In genomic region chr18:28684746-28685145, GRCh38 we compare ENCODE assay signal across 2 cellular contexts.
TF ChIP-seq lines count a peak whose summit lies in the region.

No MANE protein-coding gene starts in this region.

TF ChIP-seq in IMR-90, 13 proteins besides CTCF, POLR2A, EP300 and RAD21:
- no peak for TF ChIP-seq RFX5 (IDR thresholded peaks at IDR 0.05; ENCODE audit: low read depth, low read length)
- no peak for TF ChIP-seq MAZ (IDR thresholded peaks at IDR 0.05; ENCODE audit: borderline replicate concordance, low read depth, low read length)
- TF ChIP-seq SMC3 (IDR thresholded peaks at IDR 0.05; ENCODE audit: low read depth, low read length), result no peak
- no peak for TF ChIP-seq NFE2L2 (IDR thresholded peaks at IDR 0.05; ENCODE audit: low read depth, low read length)
- no peak for TF ChIP-seq MAFK (IDR thresholded peaks at IDR 0.05; ENCODE audit: low read depth, low read length)
- TF ChIP-seq USF2 (IDR thresholded peaks at IDR 0.05; ENCODE audit: low read depth, low read length), result no peak
- TF ChIP-seq FOS (IDR thresholded peaks at IDR 0.05; ENCODE audit: low read depth, low read length), result no peak
- TF ChIP-seq BHLHE40 (IDR thresholded peaks at IDR 0.05; ENCODE audit: low read depth, low read length), result no peak
- no peak for TF ChIP-seq RCOR1 (IDR thresholded peaks at IDR 0.05; ENCODE audit: insufficient replicate concordance, low read length)
- no peak for TF ChIP-seq MXI1 (IDR thresholded peaks at IDR 0.05; ENCODE audit: borderline replicate concordance, low read depth, low read length)
- TF ChIP-seq CEBPB (IDR thresholded peaks at IDR 0.05; ENCODE audit: low read depth, low read length), result no peak
- TF ChIP-seq CHD1 (IDR thresholded peaks at IDR 0.05; ENCODE audit: low read depth, low read length), result no peak
- TF ChIP-seq ELK1 (IDR thresholded peaks at IDR 0.05; ENCODE audit: borderline replicate concordance, low read depth, low read length), result no peak

TF ChIP-seq in endothelial cell of umbilical vein, 7 proteins besides CTCF, POLR2A, EP300 and RAD21:
- TF ChIP-seq JUN (IDR thresholded peaks at IDR 0.05; ENCODE audit: borderline replicate concordance, insufficient read depth, insufficient read length, low read depth) (no peak), EZH2 (IDR thresholded peaks at IDR 0.05; ENCODE audit: borderline replicate concordance, low read depth, low read length, severe bottlenecking) (no peak), GATA2 (IDR thresholded peaks at IDR 0.05; ENCODE audit: insufficient read depth, insufficient read length, low read depth, low read length) (no peak)
TF ChIP-seq in endothelial cell of umbilical vein: peak in this region for 0.
